Comparison of ENCODE assay signal across 8 cellular contexts in the genomic region with DNA sequence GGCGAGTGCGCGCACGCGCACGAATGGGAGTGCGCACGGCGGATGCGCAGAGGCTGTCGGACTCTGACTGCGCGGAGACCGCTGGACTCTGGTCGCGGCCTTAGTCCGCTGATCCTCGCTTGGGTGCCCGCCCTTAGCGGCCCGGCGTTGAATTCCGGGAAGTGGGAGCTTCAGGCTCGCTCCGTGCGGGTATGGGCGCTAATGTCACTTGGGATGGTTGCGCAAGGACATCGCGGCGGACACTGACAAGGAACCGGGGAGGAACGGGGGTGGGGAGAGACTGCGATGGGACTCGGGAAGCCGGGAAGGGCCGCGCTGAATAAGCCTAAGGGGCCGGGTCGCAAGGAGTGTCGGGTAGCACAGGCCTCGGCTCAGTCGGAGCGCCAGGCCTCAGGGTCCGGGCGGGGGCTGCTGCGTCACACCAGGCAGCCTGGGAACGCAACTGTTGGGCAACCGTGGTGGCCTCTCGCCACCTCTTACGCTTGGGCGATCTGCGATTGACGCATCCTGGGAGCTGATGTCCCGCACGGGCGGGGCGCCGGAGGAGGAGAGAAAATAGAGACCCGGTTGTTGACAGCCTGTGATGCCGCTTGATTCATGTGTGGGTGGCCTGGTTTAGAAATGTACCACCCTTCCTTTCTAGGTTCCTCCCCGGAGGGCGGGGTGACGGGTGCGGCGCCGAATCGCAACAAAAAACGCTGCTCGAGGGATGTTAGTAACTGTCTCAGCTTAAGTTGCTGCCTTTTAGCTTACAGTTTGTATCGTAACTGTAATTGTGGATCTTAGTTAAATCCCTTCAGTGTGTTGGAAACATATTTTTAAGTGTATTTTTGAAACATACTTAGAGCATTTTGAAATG. TPM values are rescaled to one million over a fixed set of nuclear protein-coding genes. Genes with fewer than 3 reads are reported as not detected.
A peak's percentile ranks its signal among the peaks of the same experiment; 100 is the strongest.
DNase-seq lines count a peak whose midpoint lies in the region; ATAC-seq and TF ChIP-seq lines count a peak whose summit lies in the region.

No MANE protein-coding gene starts in this region.

- peaks cover 10% of the 10 kb centered on the region for H3K36me3 ChIP-seq in CD8-positive, alpha-beta T cell (ENCODE audit: insufficient read depth, low read length)
- H3K36me3 ChIP-seq in effector memory CD4-positive, alpha-beta T cell (ENCODE audit: control insufficient read depth, insufficient read depth, low read length): peaks cover 23% of the 10 kb centered on the region

- no peaks in the 10 kb centered on the region for H3K9me3 ChIP-seq in CD8-positive, alpha-beta T cell (ENCODE audit: low read length)
- H3K9me3 ChIP-seq in effector memory CD4-positive, alpha-beta T cell (ENCODE audit: control insufficient read depth, low read length): no peaks in the 10 kb centered on the region

- peaks cover 67% of the 10 kb centered on the region for H3K4me1 Mint-ChIP-seq in CD8-positive, alpha-beta T cell (ENCODE audit: low read depth)

- intact Hi-C loops in CD8-positive, alpha-beta T cell (cut with DNase I, micrococcal nuclease): loop anchor here (1.0 to 5.0 kb wide), 7 partner anchors 103 to 1992 kb away; a partner anchor contains a TSS

- POLR2A ChIA-PET in CD8-positive, alpha-beta T cell (lab: Charles Lee): interaction anchor here (0.6 to 3.3 kb wide), 34 partner anchors 8 to 1975 kb away, joined by 3 to 20 read pairs (median 4); a partner anchor contains a TSS

- peaks cover 54% of the 10 kb centered on the region for H3K36me3 Mint-ChIP-seq in CD8-positive, alpha-beta T cell

- no peak for TF ChIP-seq CTCF in CD8-positive, alpha-beta T cell (IDR thresholded peaks at IDR 0.05)

- H3K27ac ChIP-seq in CD8-positive, alpha-beta T cell (ENCODE audit: low read depth, low read length): peak overlapping the region; percentile 100
- peak overlapping the region; percentile 100 for H3K27ac ChIP-seq in effector memory CD4-positive, alpha-beta T cell (ENCODE audit: insufficient read depth, low read length, poor library complexity, severe bottlenecking)

- H3K27me3 ChIP-seq in CD8-positive, alpha-beta T cell (ENCODE audit: insufficient read depth, low read length): no peaks in the 10 kb centered on the region
- H3K27me3 ChIP-seq in effector memory CD4-positive, alpha-beta T cell (replicated peaks; ENCODE audit: control insufficient read depth, insufficient read depth, low read length, poor library complexity, severe bottlenecking): no peaks in the 10 kb centered on the region

- ATAC-seq in CD8-positive, alpha-beta T cell: peak; percentile 67
- ATAC-seq in GM19452 (IDR thresholded peaks at IDR 0.05; ENCODE audit: unreplicated experiment) (peak; percentile 64), HG03575 (IDR thresholded peaks at IDR 0.05; ENCODE audit: extremely low read depth, insufficient number of reproducible peaks, low FRiP score, unreplicated experiment) (peak; percentile 79)

- H3K9me3 Mint-ChIP-seq in CD8-positive, alpha-beta T cell: no peaks in the 10 kb centered on the region

- H3K27ac Mint-ChIP-seq in CD8-positive, alpha-beta T cell: peak overlapping the region; percentile 100

- CTCF ChIA-PET in CD8-positive, alpha-beta T cell (lab: Charles Lee): interaction anchor here (0.8 to 3.0 kb wide), 6 partner anchors 10 to 132 kb away, joined by 3 to 9 read pairs (median 6); no protein-coding TSS in a partner anchor

- H3K27me3 Mint-ChIP-seq in CD8-positive, alpha-beta T cell (ENCODE audit: low read depth): no peaks in the 10 kb centered on the region

- DNase-seq in CD8-positive, alpha-beta T cell: peak; percentile 88 to 99 (median 94)
- DNase-seq in NK-92 (lab: John Stamatoyannopoulos, UW; ENCODE audit: unreplicated experiment) (peak; percentile 64), medulla oblongata (ENCODE audit: extremely low spot score) (peak; percentile 93)
- peak; percentile 83 to 91 for DNase-seq in activated CD8-positive, alpha-beta memory T cell treated with anti-CD3 and anti-CD28 coated beads for 4 hours (ENCODE audit: low read depth in 2 of 2)
- peak; percentile 90 to 94 (median 92) for DNase-seq in effector memory CD4-positive, alpha-beta T cell
- peak; percentile 84 to 94 (median 84) for DNase-seq in stimulated activated CD4-positive, alpha-beta T cell treated with anti-CD3 and anti-CD28 coated beads, TNF-alpha, amount 100 ng/mL, for 48 hours (ENCODE audit: low read depth in 3 of 3)

- H3K4me3 ChIP-seq in CD8-positive, alpha-beta T cell (ENCODE audit: low read depth, low read length): peak overlapping the region; percentile 100
- H3K4me3 ChIP-seq in effector memory CD4-positive, alpha-beta T cell (ENCODE audit: insufficient read depth, low read depth, low read length, poor library complexity, severe bottlenecking): peak overlapping the region; percentile 90

- peak overlapping the region; percentile 96 for H3K4me3 Mint-ChIP-seq in CD8-positive, alpha-beta T cell

- peaks cover 65% of the 10 kb centered on the region for H3K4me1 ChIP-seq in CD8-positive, alpha-beta T cell (ENCODE audit: insufficient read depth, low read length)
- peaks cover 29% of the 10 kb centered on the region for H3K4me1 ChIP-seq in effector memory CD4-positive, alpha-beta T cell (ENCODE audit: control insufficient read depth, insufficient read depth, low read length, poor library complexity, severe bottlenecking)

RNA-seq across cellular contexts. Expression of a gene that starts 0.5 kb away (rescaled TPM):
- total RNA-seq in CD8-positive, alpha-beta T cell: 100 to 1,000 TPM; 319 to 327 TPM

Comparison
In these comparisons a context has a peak if more than half of its experiments do, and no peak if none do; other contexts are left out.
1. Peak in every context shown above with its lines: DNase-seq, ATAC-seq, H3K4me3 ChIP-seq and H3K27ac ChIP-seq.